ENCODE assay signal across 8 cellular contexts in genomic region chr16:2429037-2429770, GRCh38. TPM values are rescaled to one million over a fixed set of nuclear protein-coding genes. Genes with fewer than 3 reads are reported as not detected.
A peak's percentile ranks its signal among the peaks of the same experiment; 100 is the strongest.
DNase-seq lines count a peak whose midpoint lies in the region; ATAC-seq, FAIRE-seq and TF ChIP-seq lines count a peak whose summit lies in the region.

Gene CCNF, plus strand, starts transcription at chr16:2429447. Its CDS starts 35 bp downstream, at chr16:2429482.

- H3K4me2 ChIP-seq in DOHH2 (ENCODE audit: low read length) (peak within 1 kb of the TSS; percentile 97), Karpas-422 (ENCODE audit: low read depth, low read length, poor library complexity, severe bottlenecking) (peak within 1 kb of the TSS; percentile 100), fibroblast of lung (ENCODE audit: extremely low read depth, insufficient read depth, low read length) (peak within 1 kb of the TSS; percentile 96)

- peak within 1 kb of the TSS; percentile 11 to 88 (median 71) for H3K27ac Mint-ChIP-seq in naive thymus-derived CD4-positive, alpha-beta T cell
- H3K27ac Mint-ChIP-seq in stimulated activated memory B cell treated with anti-CD40 and anti-IgM and Interleukin-4, amounts not matched to agents 10 μg/mL and 1 μg/mL and 100 μg/mL, for 72 hours: peak within 1 kb of the TSS; percentile 83

- no peak for FAIRE-seq in RCC 7860 (lab: Jason Lieb, UNC)

- peak; percentile 98 for DNase-seq in Karpas-422
- DNase-seq in RCC 7860 (ENCODE audit: low spot score): peak; percentile 83
- DNase-seq in activated T-helper 1 cell treated with anti-CD3 and anti-CD28 coated beads, Interleukin-2, amount 50 U/mL, for 16 hours (ENCODE audit: low read depth in 1 of 2, low spot score in 1 of 2): peak; percentile 95 to 98
- DNase-seq in fibroblast of lung (ENCODE audit: low read depth in 2 of 2): peak; percentile 91 to 92
- peak; percentile 87 to 98 (median 92) for DNase-seq in naive thymus-derived CD4-positive, alpha-beta T cell

- peaks cover 24% of the 10 kb centered on the region for H3K4me1 ChIP-seq in DOHH2 (ENCODE audit: control insufficient read depth, low read length)
- H3K4me1 ChIP-seq in Karpas-422 (ENCODE audit: low read length): peaks cover 21% of the 10 kb centered on the region
- H3K4me1 ChIP-seq in fibroblast of lung (ENCODE audit: control insufficient read depth, extremely low read depth, insufficient read depth, low read length): peaks cover 7% of the 10 kb centered on the region
- peaks cover 5 to 10% of the 10 kb centered on the region in 2 donors for H3K4me1 ChIP-seq in naive thymus-derived CD4-positive, alpha-beta T cell (ENCODE audit: control insufficient read depth in 2 of 2, insufficient read depth in 2 of 2, low read length in 2 of 2)

- H3K9me3 Mint-ChIP-seq in naive thymus-derived CD4-positive, alpha-beta T cell: no peaks in the 10 kb centered on the region
- no peaks in the 10 kb centered on the region for H3K9me3 Mint-ChIP-seq in stimulated activated memory B cell treated with anti-CD40 and anti-IgM and Interleukin-4, amounts not matched to agents 10 μg/mL and 1 μg/mL and 100 μg/mL, for 72 hours

- no peaks in the 10 kb centered on the region for H3K27me3 ChIP-seq in DOHH2 (ENCODE audit: control insufficient read depth, low read length)
- H3K27me3 ChIP-seq in Karpas-422 (ENCODE audit: low read length): no peaks in the 10 kb centered on the region
- no peaks in the 10 kb centered on the region for H3K27me3 ChIP-seq in fibroblast of lung (ENCODE audit: control insufficient read depth, insufficient read depth, low read length)
- no peaks in the 10 kb centered on the region for H3K27me3 ChIP-seq in naive thymus-derived CD4-positive, alpha-beta T cell (ENCODE audit: control insufficient read depth in 2 of 2, insufficient read depth in 2 of 2, low read length in 2 of 2)

- peaks cover 0 to 16% (median 4%) of the 10 kb centered on the region in 5 donors for H3K36me3 Mint-ChIP-seq in naive thymus-derived CD4-positive, alpha-beta T cell
- peaks cover 9% of the 10 kb centered on the region for H3K36me3 Mint-ChIP-seq in stimulated activated memory B cell treated with anti-CD40 and anti-IgM and Interleukin-4, amounts not matched to agents 10 μg/mL and 1 μg/mL and 100 μg/mL, for 72 hours

- intact Hi-C loops in naive thymus-derived CD4-positive, alpha-beta T cell (cut with micrococcal nuclease): loop anchor here (1.0 to 5.0 kb wide), 17 partner anchors 14 to 708 kb away; partner anchors contain the start of genes ABCA3 (in 2 of the 2), E4F1 (in 2 of the 2), RNPS1 (in 2 of the 2) and TEDC2 (in 2 of the 2)

- CTCF ChIA-PET in naive thymus-derived CD4-positive, alpha-beta T cell (lab: Charles Lee): interaction anchor here (1.1 to 1.9 kb wide), 4 partner anchors 12 to 72 kb away, joined by 3 to 6 read pairs (median 6); no protein-coding TSS in a partner anchor

- peak within 1 kb of the TSS; percentile 62 for H3K27ac ChIP-seq in DOHH2 (ENCODE audit: low read depth, low read length)
- H3K27ac ChIP-seq in Karpas-422 (ENCODE audit: low read length): peak within 1 kb of the TSS; percentile 58
- H3K27ac ChIP-seq in fibroblast of lung (ENCODE audit: insufficient read depth, low read length): peak within 1 kb of the TSS; percentile 90
- peak within 1 kb of the TSS; percentile 68 for H3K27ac ChIP-seq in naive thymus-derived CD4-positive, alpha-beta T cell (ENCODE audit: low read depth, low read length)

- H3K4me1 Mint-ChIP-seq in naive thymus-derived CD4-positive, alpha-beta T cell: peaks cover 12 to 38% (median 19%) of the 10 kb centered on the region in 7 donors
- peaks cover 19% of the 10 kb centered on the region for H3K4me1 Mint-ChIP-seq in stimulated activated memory B cell treated with anti-CD40 and anti-IgM and Interleukin-4, amounts not matched to agents 10 μg/mL and 1 μg/mL and 100 μg/mL, for 72 hours

- POLR2A ChIA-PET in naive thymus-derived CD4-positive, alpha-beta T cell (lab: Charles Lee): interaction anchor here (0.8 to 1.5 kb wide), 4 partner anchors 15 to 234 kb away, joined by 3 to 4 read pairs (median 4); no protein-coding TSS in a partner anchor

- H3K36me3 ChIP-seq in DOHH2 (ENCODE audit: control insufficient read depth, low read length): peaks cover 47% of the 10 kb centered on the region
- H3K36me3 ChIP-seq in Karpas-422 (ENCODE audit: insufficient read depth, low read length): peaks cover 8% of the 10 kb centered on the region
- peaks cover 12% of the 10 kb centered on the region for H3K36me3 ChIP-seq in fibroblast of lung (ENCODE audit: control insufficient read depth, insufficient read depth, low read length)
- H3K36me3 ChIP-seq in naive thymus-derived CD4-positive, alpha-beta T cell (ENCODE audit: control insufficient read depth in 2 of 3, insufficient read depth in 3 of 3, low read length in 3 of 3): peaks cover 0 to 5% (median 0%) of the 10 kb centered on the region in 3 experiments

- H3K79me2 ChIP-seq in DOHH2 (ENCODE audit: control insufficient read depth, low read length): peaks cover 47% of the 10 kb centered on the region
- peaks cover 21% of the 10 kb centered on the region for H3K79me2 ChIP-seq in Karpas-422 (ENCODE audit: low read length)
- peaks cover 32% of the 10 kb centered on the region for H3K79me2 ChIP-seq in fibroblast of lung (ENCODE audit: control insufficient read depth, insufficient read depth, low read length)

- peak within 1 kb of the TSS; percentile 81 to 97 (median 88) for H3K4me3 Mint-ChIP-seq in naive thymus-derived CD4-positive, alpha-beta T cell
- peak within 1 kb of the TSS; percentile 85 for H3K4me3 Mint-ChIP-seq in stimulated activated memory B cell treated with anti-CD40 and anti-IgM and Interleukin-4, amounts not matched to agents 10 μg/mL and 1 μg/mL and 100 μg/mL, for 72 hours

- no peak for TF ChIP-seq CTCF in DOHH2 (IDR thresholded peaks at IDR 0.05; ENCODE audit: low read depth, low read length, poor library complexity, severe bottlenecking)
- TF ChIP-seq CTCF in fibroblast of lung (conservative IDR thresholded peaks at IDR 0.05 in 1 of 2, IDR thresholded peaks at IDR 0.05 in 1 of 2; ENCODE audit: low read depth in 1 of 2, low read length in 2 of 2): no peak

- H4K20me1 ChIP-seq in DOHH2 (ENCODE audit: control insufficient read depth, insufficient read depth, low read depth, low read length) (peaks cover 11% of the 10 kb centered on the region; the same call in 1 of the 2 replicates), Karpas-422 (ENCODE audit: insufficient read depth, low read depth, low read length) (no peaks in the 10 kb centered on the region), fibroblast of lung (ENCODE audit: control insufficient read depth, extremely low read depth, insufficient read depth, low read length) (no peaks in the 10 kb centered on the region)

- H3K9me3 ChIP-seq in DOHH2 (ENCODE audit: control insufficient read depth, insufficient read depth, low read length): no peaks in the 10 kb centered on the region
- no peaks in the 10 kb centered on the region for H3K9me3 ChIP-seq in Karpas-422 (ENCODE audit: low read length)
- H3K9me3 ChIP-seq in fibroblast of lung (ENCODE audit: control insufficient read depth, insufficient read depth, low read depth, low read length): no peaks in the 10 kb centered on the region
- H3K9me3 ChIP-seq in naive thymus-derived CD4-positive, alpha-beta T cell (ENCODE audit: control insufficient read depth in 2 of 3, low read length in 3 of 3): no peaks in the 10 kb centered on the region

- peaks cover 5% of the 10 kb centered on the region for H3F3A ChIP-seq in DOHH2 (ENCODE audit: control insufficient read depth, insufficient read depth)

- no peaks in the 10 kb centered on the region for H3K27me3 Mint-ChIP-seq in naive thymus-derived CD4-positive, alpha-beta T cell
- H3K27me3 Mint-ChIP-seq in stimulated activated memory B cell treated with anti-CD40 and anti-IgM and Interleukin-4, amounts not matched to agents 10 μg/mL and 1 μg/mL and 100 μg/mL, for 72 hours: no peaks in the 10 kb centered on the region

- ATAC-seq in GM21825 (IDR thresholded peaks at IDR 0.05; ENCODE audit: unreplicated experiment): peak; percentile 75
- peak; percentile 99 for ATAC-seq in naive thymus-derived CD4-positive, alpha-beta T cell
- peak; percentile 97 for ATAC-seq in stimulated activated memory B cell treated with anti-CD40 and anti-IgM and Interleukin-4, amounts not matched to agents 10 μg/mL and 1 μg/mL and 100 μg/mL, for 72 hours

- H3K9me2 ChIP-seq in DOHH2 (replicated peaks; ENCODE audit: control insufficient read depth, low read length) (no peaks in the 10 kb centered on the region), Karpas-422 (replicated peaks; ENCODE audit: insufficient read depth, low read length) (no peaks in the 10 kb centered on the region)

- H2AFZ ChIP-seq in Karpas-422 (ENCODE audit: low read length): peak within 1 kb of the TSS; percentile 77; the same call in 1 of the 2 replicates
- peak within 1 kb of the TSS; percentile 87 for H2AFZ ChIP-seq in fibroblast of lung (ENCODE audit: low read length)

- peak within 1 kb of the TSS; percentile 97 for H3K9ac ChIP-seq in Karpas-422 (ENCODE audit: low read length)
- peak within 1 kb of the TSS; percentile 85 for H3K9ac ChIP-seq in fibroblast of lung (ENCODE audit: insufficient read depth, low read length)

- H3K4me3 ChIP-seq in DOHH2 (ENCODE audit: low read length) (peak within 1 kb of the TSS; percentile 92), Karpas-422 (ENCODE audit: low read length) (peak within 1 kb of the TSS; percentile 90), fibroblast of lung (replicated peaks in 1 of 4; ENCODE audit: control extremely low read depth in 1 of 4, insufficient read depth in 1 of 4, low read depth in 3 of 4, low read length in 4 of 4) (peak within 1 kb of the TSS; percentile 74 to 77 (median 76))
- H3K4me3 ChIP-seq in naive thymus-derived CD4-positive, alpha-beta T cell (ENCODE audit: low read length): peak within 1 kb of the TSS; percentile 83

RNA-seq across cellular contexts. Expression of gene CCNF, which starts in this region (rescaled TPM):
- 13.5 and 15.1 TPM in 2 replicates for total RNA-seq in Karpas-422 (2014; rRNA removed; shearing (Covaris generic); ENCODE audit: low replicate concordance)
- total RNA-seq in fibroblast of lung: 3.6 and 7.3 TPM in 2 replicates
- polyA plus RNA-seq in fibroblast of lung: 3.8 and 11.8 TPM in 2 replicates
- 4.6 and 13.0 TPM in 2 replicates for polyA plus RNA-seq in fibroblast of lung (2012)
- 23.7 and 68.8 TPM in 2 replicates for polyA minus RNA-seq in fibroblast of lung (ENCODE audit: low replicate concordance)
- 10 to 100 TPM in 1 of 5 experiments, 1 to 10 TPM in 4; 2.6 to 50.1 (median 3.4) TPM for total RNA-seq in naive thymus-derived CD4-positive, alpha-beta T cell
- polyA plus RNA-seq in naive thymus-derived CD4-positive, alpha-beta T cell: 1 to 10 TPM in 1 of 2 donors, under 1 TPM in 1; 0.41 to 5.9 TPM

Comparison
In these comparisons a context has a peak if more than half of its experiments do, and no peak if none do; other contexts are left out.
1. Peak in every context shown above with its lines: DNase-seq, ATAC-seq, H3K4me3 ChIP-seq and H3K27ac ChIP-seq.